8 cellular contexts compared by ENCODE assay signal in genomic region chr10:102410427-102411073, GRCh38. TPM values are rescaled to one million over a fixed set of nuclear protein-coding genes. Genes with fewer than 3 reads are reported as not detected.
DNase-seq lines count a peak whose midpoint lies in the region; ATAC-seq and TF ChIP-seq lines count a peak whose summit lies in the region.

No MANE protein-coding gene starts in this region.

- peak overlapping the region; percentile 89 for H4K8ac ChIP-seq in mesenchymal stem cell (ENCODE audit: low read length)

- in situ Hi-C loops in brain microvascular endothelial cell (cut with HindIII; ENCODE audit: low pct_ligation_motif_present, low sequenced_read_pairs), result no loop called here

- TF ChIP-seq CTCF in brain microvascular endothelial cell (IDR thresholded peaks at IDR 0.05; ENCODE audit: low read depth, low read length, missing control alignments), result no peak

- no peak overlapping the region for H2BK5ac ChIP-seq in mesenchymal stem cell (ENCODE audit: low read depth, low read length, poor library complexity, severe bottlenecking)

- peak overlapping the region in 1 of 2 experiments; percentile 64 for H3K4ac ChIP-seq in mesenchymal stem cell (ENCODE audit: low read depth in 1 of 2, low read length in 2 of 2)

- no peak overlapping the region for H3K27ac ChIP-seq in brain microvascular endothelial cell
- H3K27ac ChIP-seq in mesenchymal stem cell (ENCODE audit: low read length, poor library complexity, severe bottlenecking), result no peak overlapping the region

- peaks cover 32% of the 10 kb centered on the region for H3K27me3 Mint-ChIP-seq in T-helper 2 cell treated with Interferon-gamma antibody and Interleukin-4, amounts not matched to agents 5 μg/mL and 100 μg/mL, for 36 hours (ENCODE audit: low read depth)
- peaks cover 30% of the 10 kb centered on the region for H3K27me3 Mint-ChIP-seq in stimulated activated naive CD8-positive, alpha-beta T cell treated with anti-CD3 and anti-CD28 coated beads, Interleukin-15, amount 100 ng/mL, for 72 hours

- ATAC-seq in stimulated activated naive CD8-positive, alpha-beta T cell treated with anti-CD3 and anti-CD28 coated beads, Interleukin-15, amount 100 ng/mL, for 72 hours, result no peak

- H2BK12ac ChIP-seq in mesenchymal stem cell (ENCODE audit: low read length in 2 of 2), result peak overlapping the region in 1 of 2 experiments; percentile 10

- H4K91ac ChIP-seq in mesenchymal stem cell (ENCODE audit: low read length), result peak overlapping the region; percentile 13

- peak overlapping the region; percentile 80 for H3K4me3 Mint-ChIP-seq in T-helper 2 cell treated with Interferon-gamma antibody and Interleukin-4, amounts not matched to agents 5 μg/mL and 100 μg/mL, for 36 hours
- H3K4me3 Mint-ChIP-seq in stimulated activated naive CD8-positive, alpha-beta T cell treated with anti-CD3 and anti-CD28 coated beads, Interleukin-15, amount 100 ng/mL, for 72 hours, result peak overlapping the region; percentile 78 to 83

- H3K9ac ChIP-seq in mesenchymal stem cell (ENCODE audit: low read length), result no peak overlapping the region

- peaks cover 19% of the 10 kb centered on the region for H3K4me1 ChIP-seq in mesenchymal stem cell (ENCODE audit: control insufficient read depth, insufficient read depth, low read depth, low read length)

- peak overlapping the region; percentile 49 for H3K4me3 ChIP-seq in brain microvascular endothelial cell (ENCODE audit: low read depth, low read length)
- peak overlapping the region; percentile 31 to 58 for H3K4me3 ChIP-seq in mesenchymal stem cell (ENCODE audit: insufficient read depth in 1 of 2, low read depth in 1 of 2, low read length in 2 of 2)

- peak overlapping the region; percentile 69 for H3K4me2 ChIP-seq in mesenchymal stem cell (ENCODE audit: low read length, poor library complexity, severe bottlenecking)

- peak overlapping the region in 1 of 2 experiments; percentile 27 for H3K23ac ChIP-seq in mesenchymal stem cell (ENCODE audit: low read length in 2 of 2)

- no peaks in the 10 kb centered on the region for H3K79me1 ChIP-seq in mesenchymal stem cell (replicated peaks; ENCODE audit: low read length, poor library complexity, severe bottlenecking)

- H2BK120ac ChIP-seq in mesenchymal stem cell (ENCODE audit: low read depth, low read length), result peak overlapping the region; percentile 57

- peak overlapping the region; percentile 73 for H2BK15ac ChIP-seq in mesenchymal stem cell (ENCODE audit: low read depth, poor library complexity, severe bottlenecking)

- H3K4me1 Mint-ChIP-seq in T-helper 2 cell treated with Interferon-gamma antibody and Interleukin-4, amounts not matched to agents 5 μg/mL and 100 μg/mL, for 36 hours (ENCODE audit: low read depth), result peaks cover 27% of the 10 kb centered on the region
- peaks cover 82% of the 10 kb centered on the region for H3K4me1 Mint-ChIP-seq in stimulated activated naive CD8-positive, alpha-beta T cell treated with anti-CD3 and anti-CD28 coated beads, Interleukin-15, amount 100 ng/mL, for 72 hours

- H3K27ac Mint-ChIP-seq in T-helper 2 cell treated with Interferon-gamma antibody and Interleukin-4, amounts not matched to agents 5 μg/mL and 100 μg/mL, for 36 hours, result peak overlapping the region; percentile 0
- H3K27ac Mint-ChIP-seq in stimulated activated naive CD8-positive, alpha-beta T cell treated with anti-CD3 and anti-CD28 coated beads, Interleukin-15, amount 100 ng/mL, for 72 hours, result peak overlapping the region in 1 of 2 donors; percentile 67

- no peaks in the 10 kb centered on the region for H3K9me3 Mint-ChIP-seq in T-helper 2 cell treated with Interferon-gamma antibody and Interleukin-4, amounts not matched to agents 5 μg/mL and 100 μg/mL, for 36 hours
- no peaks in the 10 kb centered on the region for H3K9me3 Mint-ChIP-seq in stimulated activated naive CD8-positive, alpha-beta T cell treated with anti-CD3 and anti-CD28 coated beads, Interleukin-15, amount 100 ng/mL, for 72 hours

- no peaks in the 10 kb centered on the region for H3K36me3 Mint-ChIP-seq in T-helper 2 cell treated with Interferon-gamma antibody and Interleukin-4, amounts not matched to agents 5 μg/mL and 100 μg/mL, for 36 hours (ENCODE audit: low read depth)

- 5% methylated on average over 47 of the region's 48 CpGs for WGBS in mesenchymal stem cell

- H3K27me3 ChIP-seq in brain microvascular endothelial cell (replicated peaks) (peaks cover 26% of the 10 kb centered on the region), mesenchymal stem cell (ENCODE audit: control insufficient read depth in 1 of 2, insufficient read depth in 1 of 2, low read length in 2 of 2) (peaks cover 90 to 91% of the 10 kb centered on the region in 2 experiments)

- H3K18ac ChIP-seq in mesenchymal stem cell (ENCODE audit: low read depth in 1 of 2, low read length in 2 of 2), result peak overlapping the region; percentile 56 to 76

- H3K36me3 ChIP-seq in brain microvascular endothelial cell (replicated peaks), result no peaks in the 10 kb centered on the region
- no peaks in the 10 kb centered on the region for H3K36me3 ChIP-seq in mesenchymal stem cell (ENCODE audit: control insufficient read depth in 1 of 2, insufficient read depth in 2 of 2, low read depth in 1 of 2, low read length in 2 of 2)

- peak; percentile 72 for DNase-seq in T-helper 2 cell treated with Interferon-gamma antibody and Interleukin-4, amounts not matched to agents 5 μg/mL and 100 μg/mL, for 36 hours (ENCODE audit: low spot score)
- no peak for DNase-seq in brain microvascular endothelial cell
- peak; percentile 47 for DNase-seq in mesenchymal stem cell
- DNase-seq in stimulated activated naive CD8-positive, alpha-beta T cell treated with anti-CD3 and anti-CD28 coated beads, Interleukin-15, amount 100 ng/mL, for 72 hours, result peak; percentile 48 to 58
- DNase-seq in HuH-7.5 (ENCODE audit: low spot score), result no peak
- no peak for DNase-seq in posterior vena cava (ENCODE audit: low spot score)
- no peak for DNase-seq in SIG-M5 treated with dmso at 0.1 percent for 504 hours (lab: John Stamatoyannopoulos, UW; ENCODE audit: unreplicated experiment)
- no peak for DNase-seq in HPDE6-E6E7 (ENCODE audit: extremely low spot score)

- H2AK5ac ChIP-seq in mesenchymal stem cell (ENCODE audit: low read length, severe bottlenecking), result no peak overlapping the region

- peak overlapping the region; percentile 32 for H2AFZ ChIP-seq in mesenchymal stem cell (ENCODE audit: low read depth, low read length)

- no peaks in the 10 kb centered on the region for H3K9me3 ChIP-seq in mesenchymal stem cell (ENCODE audit: control insufficient read depth, low read length)

- H3K14ac ChIP-seq in mesenchymal stem cell (ENCODE audit: low read length in 2 of 2), result no peak overlapping the region

- intact Hi-C loops in posterior vena cava (cut with DNase I), result no loop called here

RNA-seq across cellular contexts. Expression of gene PSD, which starts 8.0 kb away (rescaled TPM):
- 2.6 TPM for polyA plus RNA-seq in mesenchymal stem cell (2013, experiment 1 of 2)
- polyA plus RNA-seq in mesenchymal stem cell (2013, experiment 2 of 2), result 2.2 TPM
- total RNA-seq in posterior vena cava, result under 1 TPM; 0.24 to 0.83 TPM

RNA-seq across cellular contexts. Expression of gene FBXL15, which starts 10.1 kb away (rescaled TPM):
- polyA plus RNA-seq in mesenchymal stem cell (2013, experiment 1 of 2), result 7.3 TPM
- polyA plus RNA-seq in mesenchymal stem cell (2013, experiment 2 of 2), result 7.5 TPM
- 10 to 100 TPM; 10.8 to 12.4 TPM for total RNA-seq in posterior vena cava

RNA-seq across cellular contexts. Expression of gene NFKB2, which starts 15.0 kb away (rescaled TPM):
- polyA plus RNA-seq in mesenchymal stem cell (2013, experiment 1 of 2), result 11.8 TPM
- 11.2 TPM for polyA plus RNA-seq in mesenchymal stem cell (2013, experiment 2 of 2)
- total RNA-seq in posterior vena cava, result 10 to 100 TPM; 21.5 to 44.7 TPM

RNA-seq across cellular contexts. Expression of gene CUEDC2, which starts 21.8 kb away (rescaled TPM):
- 77.8 TPM for polyA plus RNA-seq in mesenchymal stem cell (2013, experiment 1 of 2)
- 80.7 TPM for polyA plus RNA-seq in mesenchymal stem cell (2013, experiment 2 of 2)
- 10 to 100 TPM; 35.7 to 40.9 TPM for total RNA-seq in posterior vena cava

RNA-seq across cellular contexts. Expression of gene C10orf95, which starts 40.8 kb away (rescaled TPM):
- polyA plus RNA-seq in mesenchymal stem cell (2013, experiment 1 of 2), result not detected
- 0.03 TPM for polyA plus RNA-seq in mesenchymal stem cell (2013, experiment 2 of 2)
- total RNA-seq in posterior vena cava, result not detected

Comparison
In these comparisons a context has a peak if more than half of its experiments do, and no peak if none do; other contexts are left out.
1. DNase-seq: peak in T-helper 2 cell treated with Interferon-gamma antibody and Interleukin-4, amounts not matched to agents 5 μg/mL and 100 μg/mL, for 36 hours (single experiment), mesenchymal stem cell (single experiment) and stimulated activated naive CD8-positive, alpha-beta T cell treated with anti-CD3 and anti-CD28 coated beads, Interleukin-15, amount 100 ng/mL, for 72 hours (2 of 2); none in brain microvascular endothelial cell (single experiment), HuH-7.5 (single experiment), posterior vena cava (single experiment), SIG-M5 treated with dmso at 0.1 percent for 504 hours (single experiment) and HPDE6-E6E7 (single experiment).